In genomic region chr10:71965623-71966022, GRCh38 we compare ENCODE assay signal across 1 cellular context.
TF ChIP-seq lines count a peak whose summit lies in the region.

No MANE protein-coding gene starts in this region.

TF ChIP-seq in H1, 55 proteins besides CTCF, POLR2A, EP300 and RAD21 (continued from another document):
- TF ChIP-seq BCL11A (IDR thresholded peaks at IDR 0.05; ENCODE audit: low read depth in 2 of 2, low read length in 2 of 2) (no peak), SP2 (IDR thresholded peaks at IDR 0.05; ENCODE audit: low read length) (no peak), TBP (IDR thresholded peaks at IDR 0.05; ENCODE audit: low read depth, low read length) (no peak), POU5F1 (IDR thresholded peaks at IDR 0.05; ENCODE audit: low read depth, low read length) (no peak), SIRT6 (IDR thresholded peaks at IDR 0.05; ENCODE audit: low read length) (no peak), PHF8 (conservative IDR thresholded peaks at IDR 0.05; ENCODE audit: low read depth, low read length) (no peak), USF2 (IDR thresholded peaks at IDR 0.05; ENCODE audit: low read length) (no peak), CEBPB (IDR thresholded peaks at IDR 0.05; ENCODE audit: low read depth, low read length) (no peak), SP4 (IDR thresholded peaks at IDR 0.05; ENCODE audit: low read length) (no peak), CTBP2 (IDR thresholded peaks at IDR 0.05; ENCODE audit: borderline replicate concordance, insufficient read depth, insufficient read length, low read length) (no peak), GABPA (IDR thresholded peaks at IDR 0.05; ENCODE audit: borderline replicate concordance, insufficient read depth, low read length) (no peak), CHD1 (IDR thresholded peaks at IDR 0.05; ENCODE audit: low read depth, low read length) (no peak), SAP30 (IDR thresholded peaks at IDR 0.05; ENCODE audit: insufficient read depth, insufficient replicate concordance, low read length) (no peak), SIX5 (IDR thresholded peaks at IDR 0.05; ENCODE audit: low read depth, low read length) (no peak), ZNF274 (IDR thresholded peaks at IDR 0.05; ENCODE audit: borderline replicate concordance, extremely low read depth, low read length) (no peak), RFX5 (IDR thresholded peaks at IDR 0.05; ENCODE audit: borderline replicate concordance, low read depth, low read length) (no peak)
